ENCODE assay signal across 8 cellular contexts in the genomic region with DNA sequence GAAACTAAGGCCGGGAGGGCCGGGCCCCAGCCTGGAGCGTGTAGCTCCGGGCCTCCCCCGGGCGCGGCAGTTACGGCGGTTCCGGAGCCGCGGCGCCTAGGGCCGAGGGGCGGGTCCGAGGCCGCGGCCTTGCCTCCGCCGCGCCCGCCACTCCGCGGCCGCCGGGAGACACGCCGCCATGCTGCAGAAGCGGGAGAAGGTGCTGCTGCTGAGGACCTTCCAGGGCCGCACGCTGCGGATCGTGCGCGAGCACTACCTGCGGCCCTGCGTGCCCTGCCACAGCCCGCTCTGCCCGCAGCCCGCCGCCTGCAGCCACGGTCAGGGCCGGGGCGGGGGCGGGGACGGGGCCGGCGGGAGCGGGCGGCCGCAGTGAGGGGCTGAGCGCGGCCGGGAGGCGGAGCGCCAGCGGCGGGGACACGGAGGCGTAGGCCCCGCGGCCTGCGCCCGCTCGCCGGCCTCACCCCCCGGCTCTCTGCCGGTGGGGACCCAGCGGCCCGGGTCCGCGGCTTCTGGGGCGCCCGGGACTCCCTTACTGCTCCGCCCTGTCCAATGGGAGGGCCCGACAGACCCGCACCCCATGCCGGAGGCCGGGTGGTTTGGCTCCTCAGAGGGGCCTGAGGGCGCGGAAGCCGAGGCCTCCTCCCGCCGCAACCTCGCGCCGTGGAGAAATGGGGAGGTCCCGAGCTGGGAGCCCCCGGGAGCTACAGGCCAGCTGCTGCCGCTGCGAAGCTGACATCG. TPM values are rescaled to one million over a fixed set of nuclear protein-coding genes. Genes with fewer than 3 reads are reported as not detected.
A peak's percentile ranks its signal among the peaks of the same experiment; 100 is the strongest.
DNase-seq lines count a peak whose midpoint lies in the region; ATAC-seq and TF ChIP-seq lines count a peak whose summit lies in the region.

A gene (plus strand): TSS at position 150 of the 738 bp plus-strand sequence. CDS start 29 bp downstream, at position 179.

- in situ Hi-C loops in IMR-90 (cut with MboI; ENCODE audit: low sequenced_read_pairs), result loop anchor here (25.0 kb wide), 1 partner anchor 681 kb away; a partner anchor contains a TSS

- CTCF ChIA-PET in IMR-90 (lab: Yijun Ruan, JAX), result no interaction called here
- CTCF ChIA-PET in T-cell (lab: Charles Lee), result interaction anchor here in 1 of 2 donors (0.9 to 2.1 kb wide), 2 partner anchors 10 to 205 kb away, joined by 3 to 13 read pairs; a partner anchor contains a TSS

- H2BK15ac ChIP-seq in IMR-90 (ENCODE audit: low read depth, low read length), result no peak within 1 kb of the TSS; the same call in 2 of the 3 replicates

- peak within 1 kb of the TSS; percentile 87 for H3K23ac ChIP-seq in IMR-90 (ENCODE audit: low read depth, low read length)

- H3K27ac ChIP-seq in IMR-90 (ENCODE audit: insufficient read depth, low read length) (peak within 1 kb of the TSS; percentile 85), adipose tissue (ENCODE audit: low read depth, low read length) (peak within 1 kb of the TSS; percentile 57), left ventricle myocardium inferior (replicated peaks) (peak within 1 kb of the TSS; percentile 95), uterus (peak within 1 kb of the TSS; percentile 90 to 94)

- H3K36me3 ChIP-seq in IMR-90 (ENCODE audit: control insufficient read depth, insufficient read depth, low read length) (no peaks in the 10 kb centered on the region; the same call in 1 of the 2 replicates), left ventricle myocardium inferior (no peaks in the 10 kb centered on the region), uterus (no peaks in the 10 kb centered on the region)

- peak within 1 kb of the TSS; percentile 76 for H2BK120ac ChIP-seq in IMR-90 (ENCODE audit: low read depth, low read length)

- TF ChIP-seq POLR2A in IMR-90 (IDR thresholded peaks at IDR 0.05; ENCODE audit: low read depth, low read length) (no peak), uterus (IDR thresholded peaks at IDR 0.05) (peak in 1 of 2 donors; percentile 57)

- 1% methylated on average over 55 of the region's 92 CpGs; no CpG with 5 or more reads in 1 of the 2 experiments for WGBS in IMR-90 (ENCODE audit: extremely low coverage in 2 of 2, insufficient read length in 1 of 2), 2 experiments
- 0 to 1% (median 1%) methylated on average over 59 to 92 of the region's 92 CpGs for WGBS in adipose tissue, 3 donors

- no peaks in the 10 kb centered on the region; the same call in 1 of the 2 replicates for H3K27me3 ChIP-seq in IMR-90 (ENCODE audit: control insufficient read depth, insufficient read depth, low read length)
- no peaks in the 10 kb centered on the region for H3K27me3 ChIP-seq in left ventricle myocardium inferior (ENCODE audit: low read depth)
- H3K27me3 ChIP-seq in uterus, result no peaks in the 10 kb centered on the region

- H3K4me2 ChIP-seq in IMR-90 (ENCODE audit: low read depth, low read length), result peak within 1 kb of the TSS; percentile 96

- H2AFZ ChIP-seq in IMR-90 (replicated peaks; ENCODE audit: low read length, poor library complexity), result peak within 1 kb of the TSS; percentile 98

- peak within 1 kb of the TSS; percentile 80 for H4K91ac ChIP-seq in IMR-90 (ENCODE audit: insufficient read depth, low read depth, low read length)

- H3K9me3 ChIP-seq in IMR-90 (ENCODE audit: control insufficient read depth, insufficient read depth, low read length) (no peaks in the 10 kb centered on the region), left ventricle myocardium inferior (replicated peaks) (no peaks in the 10 kb centered on the region), uterus (no peaks in the 10 kb centered on the region)

- peak within 1 kb of the TSS; percentile 78 for H3K14ac ChIP-seq in IMR-90 (replicated peaks; ENCODE audit: low read depth, low read length)

- no TSS peak for BruUV-seq in IMR-90 (replicated peaks; lab: Mats Ljungman, UMichigan)

- peak within 1 kb of the TSS; percentile 91 for H3K4ac ChIP-seq in IMR-90 (ENCODE audit: low read depth, low read length)

- peak within 1 kb of the TSS; percentile 66 for H3K18ac ChIP-seq in IMR-90 (ENCODE audit: low read depth, low read length)

- peak within 1 kb of the TSS; percentile 21; the same call in 1 of the 2 replicates for H2BK20ac ChIP-seq in IMR-90 (ENCODE audit: low read depth, low read length)

- peaks cover 12% of the 10 kb centered on the region for H3K4me1 ChIP-seq in IMR-90 (ENCODE audit: control insufficient read depth, insufficient read depth, low read length)
- peaks cover 43% of the 10 kb centered on the region for H3K4me1 ChIP-seq in left ventricle myocardium inferior
- H3K4me1 ChIP-seq in uterus, result peaks cover 0 to 18% of the 10 kb centered on the region in 2 donors

- peak; percentile 17 for DNase-seq in DMS53 treated with DMSO at 0.1 percent for 48 hours (lab: John Stamatoyannopoulos, UW; ENCODE audit: unreplicated experiment)
- peak; percentile 20 for DNase-seq in IMR-90
- DNase-seq in T-cell, result peak; percentile 27 to 78 (median 54)
- DNase-seq in left ventricle myocardium inferior, result peak; percentile 68
- DNase-seq in putamen (ENCODE audit: low spot score), result peak; percentile 63
- peak; percentile 37 to 51 for DNase-seq in uterus

- POLR2A ChIA-PET in IMR-90 (lab: Charles Lee; ENCODE audit: unreplicated experiment), result no interaction called here
- POLR2A ChIA-PET in T-cell (lab: Charles Lee), result interaction anchor here in 1 of 2 donors (1.2 kb wide), 1 partner anchor 94 kb away, joined by 3 read pairs; no protein-coding TSS in a partner anchor

- peak within 1 kb of the TSS; percentile 92 to 96 for H3K27ac Mint-ChIP-seq in T-cell

- peak within 1 kb of the TSS; percentile 56 for H2AK5ac ChIP-seq in IMR-90 (ENCODE audit: low read depth, low read length)

- peak within 1 kb of the TSS; percentile 47 for H3K56ac ChIP-seq in IMR-90 (ENCODE audit: extremely low read depth, insufficient read depth, low read length)

- peaks cover 0 to 23% of the 10 kb centered on the region in 2 experiments; a peak in 1 of 4 replicates for H3K79me1 ChIP-seq in IMR-90 (ENCODE audit: low read depth in 1 of 2, low read length in 2 of 2)

- H3K9me3 Mint-ChIP-seq in T-cell, result no peaks in the 10 kb centered on the region

- peak within 1 kb of the TSS; percentile 83 for H2BK5ac ChIP-seq in IMR-90 (ENCODE audit: low read depth, low read length, poor library complexity, severe bottlenecking)

- H4K5ac ChIP-seq in IMR-90 (ENCODE audit: low read depth, low read length), result peak within 1 kb of the TSS; percentile 97

- intact Hi-C loops in IMR-90 (cut with micrococcal nuclease), result no loop called here
- intact Hi-C loops in left ventricle myocardium inferior (cut with micrococcal nuclease), result no loop called here
- intact Hi-C loops in uterus (cut with DNase I; ENCODE audit: low total_unique reads), result no loop called here

- H2AK9ac ChIP-seq in IMR-90 (replicated peaks; ENCODE audit: low read depth, low read length, poor library complexity), result peak within 1 kb of the TSS; percentile 93

- peak within 1 kb of the TSS; percentile 88 to 98 for H4K8ac ChIP-seq in IMR-90 (ENCODE audit: low read depth in 2 of 2, low read length in 2 of 2)

- peaks cover 4% of the 10 kb centered on the region for H3K36me3 Mint-ChIP-seq in T-cell

- H3K9me1 ChIP-seq in IMR-90 (ENCODE audit: insufficient read depth, low read length), result peaks cover 3% of the 10 kb centered on the region; the same call in 1 of the 2 replicates

- H3K9ac ChIP-seq in IMR-90 (ENCODE audit: low read depth, low read length), result peak within 1 kb of the TSS; percentile 95

- TF ChIP-seq RAD21 in IMR-90 (IDR thresholded peaks at IDR 0.05; ENCODE audit: low read length), result no peak

- TF ChIP-seq CTCF in IMR-90 (conservative IDR thresholded peaks at IDR 0.05; ENCODE audit: low read depth, low read length), result no peak
- peak; percentile 26 for TF ChIP-seq CTCF in left ventricle myocardium inferior (IDR thresholded peaks at IDR 0.05; ENCODE audit: borderline replicate concordance)
- no peak for TF ChIP-seq CTCF in uterus (IDR thresholded peaks at IDR 0.05)

- ATAC-seq in GM21447 (IDR thresholded peaks at IDR 0.05; ENCODE audit: unreplicated experiment) (peak; percentile 52), IMR-90 (ENCODE audit: low read depth) (peak; percentile 79), T-cell (replicated peaks in 1 of 4) (peak; percentile 81 to 84 (median 82))

- dilution Hi-C loops in IMR-90 (cut with HindIII; ENCODE audit: low sequenced_read_pairs, unreplicated experiment), result no loop called here

- H3K4me3 ChIP-seq in IMR-90 (ENCODE audit: insufficient read depth, low read depth, low read length) (peak within 1 kb of the TSS; percentile 86), left ventricle myocardium inferior (peak within 1 kb of the TSS; percentile 85), uterus (peak within 1 kb of the TSS; percentile 50 to 78)

- H3K4me1 Mint-ChIP-seq in T-cell, result peaks cover 37 to 53% (median 53%) of the 10 kb centered on the region in 3 donors

- no peaks in the 10 kb centered on the region for H3K27me3 Mint-ChIP-seq in T-cell

- H4K20me1 ChIP-seq in IMR-90 (ENCODE audit: insufficient read depth, low read length), result no peaks in the 10 kb centered on the region

- H3K4me3 Mint-ChIP-seq in T-cell, result peak within 1 kb of the TSS; percentile 82 to 91 (median 88)

TF ChIP-seq in IMR-90, 13 proteins besides CTCF, POLR2A, EP300 and RAD21:
- peak; percentile 60; the same call in 1 of the 2 replicates for TF ChIP-seq MXI1 (IDR thresholded peaks at IDR 0.05; ENCODE audit: borderline replicate concordance, low read depth, low read length)
- TF ChIP-seq SMC3 (IDR thresholded peaks at IDR 0.05; ENCODE audit: low read depth, low read length), result no peak

RNA-seq across cellular contexts. Expression of the gene that starts here (rescaled TPM):
- total RNA-seq in IMR-90 (2012; rRNA removed), result 12.2 and 14.5 TPM in 2 replicates
- 4.2 and 5.1 TPM in 2 replicates for polyA plus RNA-seq in IMR-90 (2012; rRNA removed)
- polyA plus RNA-seq in IMR-90 (2012; cell fraction: cytosol; rRNA removed), result 1.8 and 2.1 TPM in 2 replicates
- 1.5 and 6.1 TPM in 2 replicates for polyA plus RNA-seq in IMR-90 (2012; cell fraction: nucleus; rRNA removed; ENCODE audit: low replicate concordance)
- total RNA-seq in T-cell, result 10 to 100 TPM; 29.9 to 36.9 (median 30.2) TPM
- polyA plus RNA-seq in adipose tissue, result 10 to 100 TPM; 14.1 to 19.5 (median 19.4) TPM
- total RNA-seq in left ventricle myocardium inferior, result 36.6 TPM
- 10 to 100 TPM; 15.1 to 68.7 (median 32.0) TPM for total RNA-seq in uterus

Comparison
In these comparisons a context has a peak if more than half of its experiments do, and no peak if none do; other contexts are left out.
1. Peak in every context shown above with its lines: DNase-seq, ATAC-seq, H3K4me3 ChIP-seq and H3K27ac ChIP-seq.
2. DNase-seq: peak in every context shown above with its lines; median percentile 68 in left ventricle myocardium inferior; 63 in putamen; 54 in T-cell; 44 in uterus; 20 in IMR-90; 17 in DMS53 treated with DMSO at 0.1 percent for 48 hours.